Comparison of ENCODE assay signal across 9 cellular contexts in the genomic region with DNA sequence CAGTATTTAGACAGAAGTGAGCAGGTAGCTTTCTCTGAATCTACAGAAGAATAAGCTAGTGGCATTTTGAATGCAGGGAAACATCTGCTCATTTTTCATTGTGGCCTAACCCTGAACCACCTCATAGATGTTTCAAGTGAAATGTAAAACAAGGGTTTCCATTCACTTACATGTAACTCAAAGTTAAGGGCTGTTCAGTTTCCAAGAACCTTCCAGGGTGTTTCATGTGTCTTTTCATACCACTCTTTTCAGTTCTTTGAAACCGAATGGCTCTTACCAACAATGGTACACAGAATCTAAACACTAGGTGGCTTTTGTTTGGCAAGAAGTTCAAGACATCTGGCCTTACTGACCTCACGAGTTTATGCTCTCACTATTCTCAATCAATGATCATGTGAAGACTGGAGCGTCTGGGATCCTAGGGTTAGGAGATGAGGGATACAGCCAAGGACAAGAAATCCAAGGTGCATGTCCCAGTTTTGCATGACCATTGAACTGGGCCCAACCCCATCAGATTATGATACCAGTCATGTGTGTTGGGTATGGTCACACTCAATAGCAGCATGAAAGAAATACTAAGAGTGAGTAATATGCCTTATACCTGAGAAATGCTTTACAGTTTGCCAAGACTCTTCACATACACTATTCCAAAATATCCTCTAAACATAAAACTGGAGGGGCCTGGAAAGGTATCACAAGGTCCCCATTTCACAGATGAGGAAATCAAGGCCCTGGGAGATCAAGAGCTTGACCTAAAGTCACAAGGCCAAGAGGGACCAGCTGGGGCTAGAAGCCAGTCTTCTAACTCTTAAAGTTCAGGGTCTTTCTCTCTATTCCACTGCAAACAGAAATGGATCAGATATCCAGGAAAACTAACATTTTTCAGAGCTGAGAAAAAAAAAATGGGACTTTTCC.
DNase-seq lines count a peak whose midpoint lies in the region; ATAC-seq and TF ChIP-seq lines count a peak whose summit lies in the region.
"Had no signal": no experiment of that assay in that cellular context is flagged by ENCODE, and none has a peak within 500 bp of the region (broad histone marks: within the 10 kb centered on the region; RNA-seq: fewer than 3 reads in every experiment).

No MANE protein-coding gene starts in this region.

- H3K36me3 Mint-ChIP-seq in CD4-positive, alpha-beta T cell (ENCODE audit: low read depth) = peaks cover 99% of the 10 kb centered on the region
- H3K36me3 Mint-ChIP-seq in activated naive CD8-positive, alpha-beta T cell = peaks cover 29% of the 10 kb centered on the region
- no peaks in the 10 kb centered on the region for H3K36me3 Mint-ChIP-seq in neural crest cell (ENCODE audit: low read depth)

- H3K27ac Mint-ChIP-seq in CD4-positive, alpha-beta T cell = peak overlapping the region; percentile 99
- H3K27ac Mint-ChIP-seq in activated naive CD8-positive, alpha-beta T cell = peak overlapping the region; percentile 99
- H3K27ac Mint-ChIP-seq in neural crest cell (ENCODE audit: unreplicated experiment) = no peak overlapping the region

- TF ChIP-seq CTCF in CD4-positive, alpha-beta T cell (IDR thresholded peaks at IDR 0.05) = no peak
- no peak for TF ChIP-seq CTCF in neural crest cell (conservative IDR thresholded peaks at IDR 0.05)
- no peak for TF ChIP-seq CTCF in A673 (conservative IDR thresholded peaks at IDR 0.05; ENCODE audit: low read depth, low read length)

- H3K27me3 ChIP-seq in CD4-positive, alpha-beta T cell (ENCODE audit: control insufficient read depth, insufficient read depth, low read length) = no peaks in the 10 kb centered on the region
- H3K27me3 ChIP-seq in A673 (replicated peaks; ENCODE audit: insufficient read depth, low read depth, low read length, poor library complexity) = peaks cover 53% of the 10 kb centered on the region

- H3K27me3 Mint-ChIP-seq in CD4-positive, alpha-beta T cell = no peaks in the 10 kb centered on the region
- H3K27me3 Mint-ChIP-seq in activated naive CD8-positive, alpha-beta T cell = no peaks in the 10 kb centered on the region
- H3K27me3 Mint-ChIP-seq in neural crest cell (ENCODE audit: low read depth) = peaks cover 80% of the 10 kb centered on the region

- CTCF ChIA-PET in CD4-positive, alpha-beta T cell (lab: Charles Lee) = interaction anchor here (4.4 kb wide), 1 partner anchor 10 kb away, joined by 25 read pairs; no protein-coding TSS in a partner anchor
- CTCF ChIA-PET in A673 (lab: Charles Lee) = no interaction called here

- no peak overlapping the region for H3K4me3 ChIP-seq in A673 (ENCODE audit: low read depth, low read length, poor library complexity, severe bottlenecking)

- H3K4me3 Mint-ChIP-seq in CD4-positive, alpha-beta T cell = peak overlapping the region; percentile 65
- peak overlapping the region; percentile 81 for H3K4me3 Mint-ChIP-seq in activated naive CD8-positive, alpha-beta T cell
- peak overlapping the region; percentile 15 for H3K4me3 Mint-ChIP-seq in neural crest cell

- H3K36me3 ChIP-seq in A673 (ENCODE audit: insufficient read depth, low read length, poor library complexity, severe bottlenecking) = no peaks in the 10 kb centered on the region

- POLR2A ChIA-PET in CD4-positive, alpha-beta T cell (lab: Charles Lee) = interaction anchor here (0.7 to 17.8 kb wide), 10 partner anchors 12 to 199 kb away, joined by 3 to 611 read pairs (median 4); a partner anchor contains a TSS
- POLR2A ChIA-PET in A673 (lab: Charles Lee; ENCODE audit: low non-redundant PET) = no interaction called here

- BruUV-seq in A673 (replicated peaks; lab: Mats Ljungman, UMichigan) = no TSS peak

- no peaks in the 10 kb centered on the region for H3K9me3 ChIP-seq in CD4-positive, alpha-beta T cell (ENCODE audit: control insufficient read depth, low read length)
- no peaks in the 10 kb centered on the region for H3K9me3 ChIP-seq in A673 (ENCODE audit: low read depth, low read length, poor library complexity, severe bottlenecking)

- peak overlapping the region; percentile 93 for H3K27ac ChIP-seq in CD4-positive, alpha-beta T cell (ENCODE audit: low read depth, low read length)
- H3K27ac ChIP-seq in A673 (ENCODE audit: low read depth, low read length, poor library complexity, severe bottlenecking) = no peak overlapping the region

- no peaks in the 10 kb centered on the region for H3K9me3 Mint-ChIP-seq in CD4-positive, alpha-beta T cell
- no peaks in the 10 kb centered on the region for H3K9me3 Mint-ChIP-seq in activated naive CD8-positive, alpha-beta T cell (ENCODE audit: low read depth)
- no peaks in the 10 kb centered on the region for H3K9me3 Mint-ChIP-seq in neural crest cell

- intact Hi-C loops in CD4-positive, alpha-beta T cell (cut with DNase I, micrococcal nuclease) = loop anchor here in 1 of 2 experiments (1.0 kb wide), 1 partner anchor 9 kb away; no protein-coding TSS in a partner anchor
- intact Hi-C loops in A673 (cut with micrococcal nuclease; ENCODE audit: unreplicated experiment) = no loop called here

- H3K4me1 Mint-ChIP-seq in CD4-positive, alpha-beta T cell (ENCODE audit: low read depth) = peaks cover 99% of the 10 kb centered on the region
- peaks cover 97% of the 10 kb centered on the region for H3K4me1 Mint-ChIP-seq in activated naive CD8-positive, alpha-beta T cell (ENCODE audit: low read depth)
- peaks cover 37% of the 10 kb centered on the region for H3K4me1 Mint-ChIP-seq in neural crest cell

- H3K4me1 ChIP-seq in A673 (ENCODE audit: insufficient read depth, low read length, poor library complexity, severe bottlenecking) = no peaks in the 10 kb centered on the region

- in situ Hi-C loops in G401 (cut with HindIII; ENCODE audit: low sequenced_read_pairs) = no loop called here

- no peak for DNase-seq in CD4-positive, alpha-beta T cell
- DNase-seq in neural crest cell (ENCODE audit: low read depth, low spot score) (no peak), G401 (ENCODE audit: low spot score) (no peak), A673 (ENCODE audit: low spot score) (no peak)
- DNase-seq: NCI-H146 had no signal

- ATAC-seq in CD4-positive, alpha-beta T cell (ENCODE audit: poor library complexity) = peak; percentile 19
- peak; percentile 43 for ATAC-seq in HG02870 (IDR thresholded peaks at IDR 0.05; ENCODE audit: unreplicated experiment)
- ATAC-seq in GM18519 (IDR thresholded peaks at IDR 0.05; ENCODE audit: low FRiP score, unreplicated experiment) = no peak
- no peak for ATAC-seq in GM21423 (IDR thresholded peaks at IDR 0.05; ENCODE audit: unreplicated experiment)

Comparison
In these comparisons a context has a peak if more than half of its experiments do, and no peak if none do; other contexts are left out.
1. ATAC-seq: peak in CD4-positive, alpha-beta T cell (single experiment) and HG02870 (single experiment); none in GM18519 (single experiment) and GM21423 (single experiment).
2. H3K4me3 Mint-ChIP-seq: peak in every context shown above with its lines; median percentile 81 in activated naive CD8-positive, alpha-beta T cell; 65 in CD4-positive, alpha-beta T cell; 15 in neural crest cell.